Comparison of ENCODE assay signal across 12 cellular contexts in the genomic region with DNA sequence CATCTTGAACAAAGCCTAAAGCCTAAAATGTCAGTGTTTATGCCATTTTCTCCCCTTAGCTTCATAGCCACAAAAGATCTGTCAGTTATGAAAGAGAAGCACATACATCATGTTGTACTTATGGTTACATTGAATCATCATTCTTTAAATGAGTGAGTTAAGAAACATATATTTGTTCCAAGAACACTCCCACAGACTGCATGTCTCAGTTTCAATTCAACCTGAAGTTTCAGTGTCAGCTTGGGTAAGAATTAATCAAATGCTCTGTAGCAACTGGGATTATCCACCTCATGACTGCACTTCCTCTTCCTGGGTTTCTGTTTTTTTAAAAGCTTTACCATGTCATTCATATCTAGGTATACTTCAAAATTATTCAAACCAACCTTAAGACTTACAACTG. TPM values are rescaled to one million over a fixed set of nuclear protein-coding genes. Genes with fewer than 3 reads are reported as not detected.
DNase-seq lines count a peak whose midpoint lies in the region; ATAC-seq, FAIRE-seq and TF ChIP-seq lines count a peak whose summit lies in the region.
"Had no signal": no experiment of that assay in that cellular context is flagged by ENCODE, and none has a peak within 500 bp of the region (broad histone marks: within the 10 kb centered on the region; RNA-seq: fewer than 3 reads in every experiment).

No MANE protein-coding gene starts in this region.

- no peaks in the 10 kb centered on the region for H3K36me3 Mint-ChIP-seq in type B pancreatic cell

- H3K4me3 ChIP-seq in OCI-LY3 (ENCODE audit: low read length) (peak overlapping the region; percentile 54), kidney (ENCODE audit: low read length in 2 of 2) (no peak overlapping the region)

- ATAC-seq in GM19043 (IDR thresholded peaks at IDR 0.05; ENCODE audit: low read depth, unreplicated experiment) (peak; percentile 81), HG02884 (IDR thresholded peaks at IDR 0.05; ENCODE audit: unreplicated experiment) (peak; percentile 96)

- H3K27ac ChIP-seq in OCI-LY3 (ENCODE audit: low read length), result peak overlapping the region; percentile 98
- H3K27ac ChIP-seq in kidney (ENCODE audit: low read depth in 2 of 2, low read length in 2 of 2), result no peak overlapping the region

- no peaks in the 10 kb centered on the region for H3K79me2 ChIP-seq in OCI-LY3 (ENCODE audit: low read length)

- no peak for TF ChIP-seq CTCF in GM10248 (IDR thresholded peaks at IDR 0.05; ENCODE audit: control extremely low read depth, extremely low read depth, low read depth, missing control alignments)
- no peak for TF ChIP-seq CTCF in OCI-LY3 (IDR thresholded peaks at IDR 0.05; ENCODE audit: low read depth, low read length)
- no peak for TF ChIP-seq CTCF in type B pancreatic cell (conservative IDR thresholded peaks at IDR 0.05)
- no peak for TF ChIP-seq CTCF in kidney (IDR thresholded peaks at IDR 0.05; ENCODE audit: borderline replicate concordance, extremely low read depth, insufficient read depth)

- no peak for FAIRE-seq in kidney (lab: Jason Lieb, UNC)

- peaks cover 3% of the 10 kb centered on the region for H3K9me3 Mint-ChIP-seq in type B pancreatic cell
- H3K9me3 Mint-ChIP-seq: CD4-positive, alpha-beta T cell had no signal

- POLR2A ChIA-PET in GM10248 (lab: Yijun Ruan, JAX), result no interaction called here

- intact Hi-C loops in kidney (cut with DNase I), result no loop called here

- no peaks in the 10 kb centered on the region for H3K27me3 ChIP-seq in OCI-LY3 (ENCODE audit: low read depth, low read length)

- peak overlapping the region; percentile 79 for H3K4me2 ChIP-seq in OCI-LY3 (ENCODE audit: low read length)

- H3K4me1 ChIP-seq in OCI-LY3 (ENCODE audit: low read length) (peaks cover 30% of the 10 kb centered on the region), kidney (ENCODE audit: control insufficient read depth in 1 of 2, insufficient read depth in 1 of 2, low read depth in 1 of 2, low read length in 2 of 2) (no peaks in the 10 kb centered on the region)

- H3K4me1 Mint-ChIP-seq in type B pancreatic cell (ENCODE audit: unreplicated experiment), result no peaks in the 10 kb centered on the region

- H3K36me3 ChIP-seq in OCI-LY3 (replicated peaks; ENCODE audit: low read depth, low read length), result peaks cover 9% of the 10 kb centered on the region
- no peaks in the 10 kb centered on the region for H3K36me3 ChIP-seq in kidney (ENCODE audit: control insufficient read depth in 1 of 2, insufficient read depth in 2 of 2, low read length in 2 of 2)

- H3K9ac ChIP-seq in OCI-LY3 (ENCODE audit: low read length) (peak overlapping the region; percentile 72), kidney (ENCODE audit: low read length in 2 of 2) (no peak overlapping the region)

- DNase-seq in GM10248 (ENCODE audit: extremely low spot score) (peak; percentile 20), type B pancreatic cell (ENCODE audit: extremely low spot score, unreplicated experiment) (no peak), kidney (no peak), NCI-H774 (lab: John Stamatoyannopoulos, UW) (no peak), NCI-H2107 treated with DMSO at 0.1 percent for 48 hours (lab: John Stamatoyannopoulos, UW; ENCODE audit: unreplicated experiment) (no peak)
- DNase-seq: activated naive CD8-positive, alpha-beta T cell treated with anti-CD3 and anti-CD28 coated beads, Interleukin-2, amount 10 ng/mL, durations not matched to agents 7 days and 5 days; CD4-positive, alpha-beta T cell; NCI-H1694 treated with DMSO at 0.1 percent for 48 hours had no signal

- no peaks in the 10 kb centered on the region for H3K27me3 Mint-ChIP-seq in type B pancreatic cell
- H3K27me3 Mint-ChIP-seq: activated naive CD8-positive, alpha-beta T cell treated with anti-CD3 and anti-CD28 coated beads, Interleukin-2, amount 10 ng/mL, durations not matched to agents 7 days and 5 days had no signal

- H4K20me1 ChIP-seq in OCI-LY3 (ENCODE audit: insufficient read depth, low read length), result no peaks in the 10 kb centered on the region

- H3K9me3 ChIP-seq in OCI-LY3 (ENCODE audit: insufficient read depth, low read length), result no peaks in the 10 kb centered on the region
- H3K9me3 ChIP-seq in kidney (ENCODE audit: control insufficient read depth in 1 of 2, low read length in 2 of 2), result no peaks in the 10 kb centered on the region

- no peak overlapping the region for H3K4me3 Mint-ChIP-seq in type B pancreatic cell
- H3K4me3 Mint-ChIP-seq: activated naive CD8-positive, alpha-beta T cell treated with anti-CD3 and anti-CD28 coated beads, Interleukin-2, amount 10 ng/mL, durations not matched to agents 7 days and 5 days; CD4-positive, alpha-beta T cell had no signal

- CTCF ChIA-PET in GM10248 (lab: Yijun Ruan, JAX), result no interaction called here

- peak overlapping the region; percentile 62 for H2AFZ ChIP-seq in OCI-LY3 (ENCODE audit: low read depth, low read length)

- H3K27ac Mint-ChIP-seq in type B pancreatic cell, result no peak overlapping the region
- H3K27ac Mint-ChIP-seq: activated naive CD8-positive, alpha-beta T cell treated with anti-CD3 and anti-CD28 coated beads, Interleukin-2, amount 10 ng/mL, durations not matched to agents 7 days and 5 days; CD4-positive, alpha-beta T cell had no signal

RNA-seq across cellular contexts. Expression of gene TMPRSS11B, which starts 3.9 kb away (rescaled TPM):
- total RNA-seq in type B pancreatic cell (ENCODE audit: low replicate concordance), result 1.0 and 3.1 TPM in 2 replicates
- not detected for total RNA-seq in kidney
- not detected for polyA plus RNA-seq in kidney (ENCODE audit: insufficient read depth, low read depth, low replicate concordance)
- total RNA-seq: activated naive CD8-positive, alpha-beta T cell treated with anti-CD3 and anti-CD28 coated beads, Interleukin-2, amount 10 ng/mL, durations not matched to agents 7 days and 5 days; CD4-positive, alpha-beta T cell; H4 had no signal
